Comparison of ENCODE assay signal across 36 cellular contexts in genomic region chrX:18748499-18748898, GRCh38. TPM values are rescaled to one million over a fixed set of nuclear protein-coding genes. Genes with fewer than 3 reads are reported as not detected.
"Had no signal": no experiment of that assay in that cellular context is flagged by ENCODE, and none has a peak within 500 bp of the region (broad histone marks: within the 10 kb centered on the region; RNA-seq: fewer than 3 reads in every experiment).

No MANE protein-coding gene starts in this region.

- H3K27ac Mint-ChIP-seq: activated CD4-positive, alpha-beta memory T cell treated with anti-CD3 and anti-CD28 coated beads for 36 hours; activated CD4-positive, alpha-beta T cell treated with anti-CD3 and anti-CD28 coated beads for 36 hours; activated CD4-positive, alpha-beta T cell treated with anti-CD3 and anti-CD28 coated beads, Interleukin-2, amount 10 ng/mL, durations not matched to agents 24 days and 14 days; activated CD8-positive, alpha-beta memory T cell treated with anti-CD3 and anti-CD28 coated beads, Interleukin-2, amount 10 ng/mL, durations not matched to agents 7 days and 5 days; activated CD8-positive, alpha-beta T cell treated with anti-CD3 and anti-CD28 coated beads, Interleukin-2, amount 10 ng/mL, durations not matched to agents 7 days and 5 days; activated naive CD4-positive, alpha-beta T cell treated with anti-CD3 and anti-CD28 coated beads for 36 hours; activated naive CD4-positive, alpha-beta T cell treated with anti-CD3 and anti-CD28 coated beads, Interleukin-2, amount 50 U/mL, for 24 hours; activated naive CD8-positive, alpha-beta T cell treated with anti-CD3 and anti-CD28 coated beads for 36 hours; activated naive CD8-positive, alpha-beta T cell treated with anti-CD3 and anti-CD28 coated beads, Interleukin-2, amount 50 U/mL, for 24 hours; activated T-helper 1 cell treated with anti-CD3 and anti-CD28 coated beads, Interleukin-12 subunit alpha, Interleukin-12 subunit beta, Interleukin-2, Interleukin-4 antibody, amounts not matched to agents 30 ng/mL and 10 ng/mL and 1 ng/mL, durations not matched to agents 14 hours and 24 hours and 36 hours; activated T-helper 2 cell treated with anti-CD3 and anti-CD28 coated beads, Interferon-gamma antibody, Interleukin-2, Interleukin-4, amounts not matched to agents 10 μg/mL and 5 μg/mL and 100 μg/mL, durations not matched to agents 14 hours and 24 hours and 36 hours; dendritic cell treated with granulocyte-macrophage colony-stimulating factor and Interleukin-4, amounts not matched to agents 40 ng/mL and 50 ng/mL, for 4 days; endodermal cell had no signal

- H3K4me1 Mint-ChIP-seq: activated CD4-positive, alpha-beta T cell treated with anti-CD3 and anti-CD28 coated beads for 36 hours; activated CD4-positive, alpha-beta T cell treated with anti-CD3 and anti-CD28 coated beads, Interleukin-2, amount 10 ng/mL, durations not matched to agents 24 days and 14 days; activated CD8-positive, alpha-beta memory T cell treated with anti-CD3 and anti-CD28 coated beads, Interleukin-2, amount 10 ng/mL, durations not matched to agents 7 days and 5 days; activated naive CD4-positive, alpha-beta T cell treated with anti-CD3 and anti-CD28 coated beads, Interleukin-2, amount 50 U/mL, for 24 hours; activated naive CD8-positive, alpha-beta T cell treated with anti-CD3 and anti-CD28 coated beads for 36 hours; activated naive CD8-positive, alpha-beta T cell treated with anti-CD3 and anti-CD28 coated beads, Interleukin-2, amount 50 U/mL, for 24 hours; central memory CD8-positive, alpha-beta T cell; endodermal cell had no signal

- H3K4me1 ChIP-seq: adrenal gland, foreskin keratinocyte, gastrocnemius medialis had no signal

- H3K27me3 Mint-ChIP-seq: activated CD4-positive, alpha-beta T cell treated with anti-CD3 and anti-CD28 coated beads for 36 hours; activated CD4-positive, alpha-beta T cell treated with anti-CD3 and anti-CD28 coated beads, Interleukin-2, amount 10 ng/mL, durations not matched to agents 24 days and 14 days; activated naive CD4-positive, alpha-beta T cell treated with anti-CD3 and anti-CD28 coated beads, Interleukin-2, amount 50 U/mL, for 24 hours; activated naive CD8-positive, alpha-beta T cell treated with anti-CD3 and anti-CD28 coated beads for 36 hours; activated naive CD8-positive, alpha-beta T cell treated with anti-CD3 and anti-CD28 coated beads, Interleukin-2, amount 50 U/mL, for 24 hours had no signal

- H3K27ac ChIP-seq: adrenal gland, brain microvascular endothelial cell, coronary artery, dorsolateral prefrontal cortex, foreskin keratinocyte, gastrocnemius medialis had no signal

- H3K4me3 Mint-ChIP-seq: activated CD4-positive, alpha-beta memory T cell treated with anti-CD3 and anti-CD28 coated beads for 36 hours; activated CD4-positive, alpha-beta T cell treated with anti-CD3 and anti-CD28 coated beads for 36 hours; activated CD4-positive, alpha-beta T cell treated with anti-CD3 and anti-CD28 coated beads, Interleukin-2, amount 10 ng/mL, durations not matched to agents 24 days and 14 days; activated CD8-positive, alpha-beta memory T cell treated with anti-CD3 and anti-CD28 coated beads, Interleukin-2, amount 10 ng/mL, durations not matched to agents 7 days and 5 days; activated CD8-positive, alpha-beta T cell treated with anti-CD3 and anti-CD28 coated beads, Interleukin-2, amount 10 ng/mL, durations not matched to agents 7 days and 5 days; activated naive CD4-positive, alpha-beta T cell treated with anti-CD3 and anti-CD28 coated beads for 36 hours; activated naive CD4-positive, alpha-beta T cell treated with anti-CD3 and anti-CD28 coated beads, Interleukin-2, amount 50 U/mL, for 24 hours; activated naive CD8-positive, alpha-beta T cell treated with anti-CD3 and anti-CD28 coated beads for 36 hours; activated naive CD8-positive, alpha-beta T cell treated with anti-CD3 and anti-CD28 coated beads, Interleukin-2, amount 50 U/mL, for 24 hours; activated T-helper 1 cell treated with anti-CD3 and anti-CD28 coated beads, Interleukin-12 subunit alpha, Interleukin-12 subunit beta, Interleukin-2, Interleukin-4 antibody, amounts not matched to agents 30 ng/mL and 10 ng/mL and 1 ng/mL, durations not matched to agents 14 hours and 24 hours and 36 hours; central memory CD8-positive, alpha-beta T cell; dendritic cell treated with granulocyte-macrophage colony-stimulating factor and Interleukin-4, amounts not matched to agents 40 ng/mL and 50 ng/mL, for 4 days; endodermal cell had no signal

- H3K4me3 ChIP-seq: adrenal gland, coronary artery, dorsolateral prefrontal cortex, gastrocnemius medialis had no signal

- H3K9me3 Mint-ChIP-seq: activated CD4-positive, alpha-beta memory T cell treated with anti-CD3 and anti-CD28 coated beads for 36 hours; activated CD4-positive, alpha-beta T cell treated with anti-CD3 and anti-CD28 coated beads, Interleukin-2, amount 10 ng/mL, durations not matched to agents 24 days and 14 days; activated naive CD4-positive, alpha-beta T cell treated with anti-CD3 and anti-CD28 coated beads for 36 hours; activated naive CD4-positive, alpha-beta T cell treated with anti-CD3 and anti-CD28 coated beads, Interleukin-2, amount 50 U/mL, for 24 hours; activated naive CD8-positive, alpha-beta T cell treated with anti-CD3 and anti-CD28 coated beads for 36 hours; activated naive CD8-positive, alpha-beta T cell treated with anti-CD3 and anti-CD28 coated beads, Interleukin-2, amount 50 U/mL, for 24 hours; activated T-helper 1 cell treated with anti-CD3 and anti-CD28 coated beads, Interleukin-12 subunit alpha, Interleukin-12 subunit beta, Interleukin-2, Interleukin-4 antibody, amounts not matched to agents 30 ng/mL and 10 ng/mL and 1 ng/mL, durations not matched to agents 14 hours and 24 hours and 36 hours; activated T-helper 2 cell treated with anti-CD3 and anti-CD28 coated beads, Interferon-gamma antibody, Interleukin-2, Interleukin-4, amounts not matched to agents 10 μg/mL and 5 μg/mL and 100 μg/mL, durations not matched to agents 14 hours and 24 hours and 36 hours; central memory CD8-positive, alpha-beta T cell; dendritic cell treated with granulocyte-macrophage colony-stimulating factor and Interleukin-4, amounts not matched to agents 40 ng/mL and 50 ng/mL, for 4 days had no signal

- H3K27me3 ChIP-seq: adrenal gland, brain microvascular endothelial cell, foreskin keratinocyte had no signal

- DNase-seq: activated CD4-positive, alpha-beta memory T cell treated with anti-CD3 and anti-CD28 coated beads for 36 hours; activated CD4-positive, alpha-beta T cell treated with anti-CD3 and anti-CD28 coated beads for 36 hours; activated CD4-positive, alpha-beta T cell treated with anti-CD3 and anti-CD28 coated beads, Interleukin-2, amount 10 ng/mL, durations not matched to agents 24 days and 14 days; activated CD4-positive, CD25-positive, alpha-beta regulatory T cell; activated CD4-positive, CD25-positive, alpha-beta regulatory T cell treated with anti-CD3 and anti-CD28 coated beads, Interleukin-2, amount 50 U/mL, for 72 hours; activated CD8-positive, alpha-beta memory T cell treated with anti-CD3 and anti-CD28 coated beads, Interleukin-2, amount 10 ng/mL, durations not matched to agents 7 days and 5 days; activated CD8-positive, alpha-beta memory T cell treated with anti-CD3 and anti-CD28 coated beads, Interleukin-2, amount 50 U/mL, for 4 hours; activated CD8-positive, alpha-beta T cell treated with anti-CD3 and anti-CD28 coated beads, Interleukin-2, amount 10 ng/mL, durations not matched to agents 7 days and 5 days; activated effector memory CD4-positive, alpha-beta T cell treated with anti-CD3 and anti-CD28 coated beads, Interleukin-2, amount 50 U/mL, for 16 hours; activated naive CD4-positive, alpha-beta T cell treated with anti-CD3 and anti-CD28 coated beads for 36 hours; activated naive CD8-positive, alpha-beta T cell treated with anti-CD3 and anti-CD28 coated beads for 36 hours; activated naive CD8-positive, alpha-beta T cell treated with anti-CD3 and anti-CD28 coated beads, Interleukin-2, amount 50 U/mL, for 24 hours; activated T-cell treated with anti-CD3 and anti-CD28 coated beads, Interleukin-2, amount 50 U/mL, for 1 hour; activated T-cell treated with anti-CD3 and anti-CD28 coated beads, Interleukin-2, amount 50 U/mL, for 48 hours; adrenal gland; amygdala; aorta; brain microvascular endothelial cell; dorsolateral prefrontal cortex; effector memory CD4-positive, alpha-beta T cell; endodermal cell; foreskin keratinocyte; gastrocnemius medialis; glutamatergic neuron; T-helper 2 cell had no signal

- H3K9me3 ChIP-seq: adrenal gland, gastrocnemius medialis had no signal

- H3K36me3 ChIP-seq: adrenal gland, brain microvascular endothelial cell, gastrocnemius medialis had no signal

- H3K36me3 Mint-ChIP-seq: activated CD4-positive, alpha-beta memory T cell treated with anti-CD3 and anti-CD28 coated beads for 36 hours; activated CD8-positive, alpha-beta memory T cell treated with anti-CD3 and anti-CD28 coated beads, Interleukin-2, amount 10 ng/mL, durations not matched to agents 7 days and 5 days; activated naive CD4-positive, alpha-beta T cell treated with anti-CD3 and anti-CD28 coated beads, Interleukin-2, amount 50 U/mL, for 24 hours; activated naive CD8-positive, alpha-beta T cell treated with anti-CD3 and anti-CD28 coated beads for 36 hours had no signal

- ATAC-seq: activated CD4-positive, alpha-beta T cell treated with anti-CD3 and anti-CD28 coated beads for 36 hours; activated CD8-positive, alpha-beta memory T cell treated with anti-CD3 and anti-CD28 coated beads, Interleukin-2, amount 10 ng/mL, durations not matched to agents 7 days and 5 days; activated CD8-positive, alpha-beta T cell treated with anti-CD3 and anti-CD28 coated beads, Interleukin-2, amount 10 ng/mL, durations not matched to agents 7 days and 5 days; activated naive CD8-positive, alpha-beta T cell treated with anti-CD3 and anti-CD28 coated beads, Interleukin-2, amount 50 U/mL, for 24 hours; esophagus mucosa; foreskin keratinocyte; gastrocnemius medialis had no signal

RNA-seq across cellular contexts. Expression of gene PPEF1, which starts 41.1 kb away (rescaled TPM):
- total RNA-seq: activated CD4-positive, alpha-beta T cell treated with anti-CD3 and anti-CD28 coated beads, Interleukin-2, amount 10 ng/mL, durations not matched to agents 24 days and 14 days; activated CD8-positive, alpha-beta memory T cell treated with anti-CD3 and anti-CD28 coated beads for 36 hours; activated CD8-positive, alpha-beta memory T cell treated with anti-CD3 and anti-CD28 coated beads, Interleukin-2, amount 10 ng/mL, durations not matched to agents 7 days and 5 days; activated CD8-positive, alpha-beta T cell treated with anti-CD3 and anti-CD28 coated beads, Interleukin-2, amount 10 ng/mL, durations not matched to agents 7 days and 5 days; activated naive CD8-positive, alpha-beta T cell treated with anti-CD3 and anti-CD28 coated beads for 36 hours; activated T-helper 1 cell treated with anti-CD3 and anti-CD28 coated beads, Interleukin-12 subunit alpha, Interleukin-12 subunit beta, Interleukin-2, Interleukin-4 antibody, amounts not matched to agents 30 ng/mL and 10 ng/mL and 1 ng/mL, durations not matched to agents 14 hours and 24 hours and 36 hours; activated T-helper 2 cell treated with anti-CD3 and anti-CD28 coated beads, Interferon-gamma antibody, Interleukin-2, Interleukin-4, amounts not matched to agents 10 μg/mL and 5 μg/mL and 100 μg/mL, durations not matched to agents 14 hours and 24 hours and 36 hours; bronchial epithelial cell; epithelial cell of proximal tubule; esophagus mucosa; foreskin keratinocyte; T-helper 1 cell treated with Interleukin-12 subunit alpha and Interleukin-12 subunit beta and Interleukin-4 antibody, amounts not matched to agents 30 ng/mL and 1 ng/mL, for 36 hours had no signal
- polyA plus RNA-seq: foreskin keratinocyte had no signal
